13 cellular contexts compared by ENCODE assay signal in genomic region chr17:65523853-65524664, GRCh38. TPM values are rescaled to one million over a fixed set of nuclear protein-coding genes. Genes with fewer than 3 reads are reported as not detected.
DNase-seq lines count a peak whose midpoint lies in the region; ATAC-seq and TF ChIP-seq lines count a peak whose summit lies in the region.
"Had no signal": no experiment of that assay in that cellular context is flagged by ENCODE, and none has a peak within 500 bp of the region (broad histone marks: within the 10 kb centered on the region; RNA-seq: fewer than 3 reads in every experiment).

No MANE protein-coding gene starts in this region.

- POLR2A ChIA-PET in CD4-positive, alpha-beta T cell (lab: Charles Lee): interaction anchor here (0.8 to 1.6 kb wide), 3 partner anchors 15 to 219 kb away, joined by 3 to 5 read pairs (median 3); no protein-coding TSS in a partner anchor
- POLR2A ChIA-PET in HEK293T (lab: Yijun Ruan, JAX): no interaction called here

- H3K4me1 Mint-ChIP-seq in CD4-positive, alpha-beta T cell (ENCODE audit: low read depth): peaks cover 49% of the 10 kb centered on the region
- H3K4me1 Mint-ChIP-seq in immature natural killer cell: peaks cover 15 to 24% of the 10 kb centered on the region in 2 donors
- H3K4me1 Mint-ChIP-seq: B cell; stimulated activated naive B cell treated with anti-CD40 and anti-IgM and Interleukin-4, amounts not matched to agents 10 μg/mL and 1 μg/mL and 100 μg/mL, for 72 hours had no signal

- no peaks in the 10 kb centered on the region for H3K27me3 Mint-ChIP-seq in CD4-positive, alpha-beta T cell
- H3K27me3 Mint-ChIP-seq in immature natural killer cell (ENCODE audit: low read depth in 3 of 3): peaks cover 4 to 20% (median 12%) of the 10 kb centered on the region in 3 donors

- H3K9me3 ChIP-seq in CD4-positive, alpha-beta T cell (ENCODE audit: control insufficient read depth, low read length): no peaks in the 10 kb centered on the region
- no peaks in the 10 kb centered on the region for H3K9me3 ChIP-seq in mesodermal cell (ENCODE audit: control insufficient read depth, low read length)
- no peaks in the 10 kb centered on the region for H3K9me3 ChIP-seq in thyroid gland

- peaks cover 12% of the 10 kb centered on the region for H3K36me3 ChIP-seq in mesodermal cell (ENCODE audit: control insufficient read depth, insufficient read depth, low read length)
- peaks cover 0 to 6% of the 10 kb centered on the region in 2 donors for H3K36me3 ChIP-seq in thyroid gland

- H3K4me1 ChIP-seq in mesodermal cell (ENCODE audit: control insufficient read depth, insufficient read depth, low read length, poor library complexity, severe bottlenecking) (peaks cover 22% of the 10 kb centered on the region), thyroid gland (no peaks in the 10 kb centered on the region)

- H3K36me3 Mint-ChIP-seq in CD4-positive, alpha-beta T cell (ENCODE audit: low read depth): peaks cover 14% of the 10 kb centered on the region
- H3K36me3 Mint-ChIP-seq in immature natural killer cell: no peaks in the 10 kb centered on the region
- H3K36me3 Mint-ChIP-seq: stimulated activated naive B cell treated with anti-CD40 and anti-IgM and Interleukin-4, amounts not matched to agents 10 μg/mL and 1 μg/mL and 100 μg/mL, for 72 hours had no signal

- peak overlapping the region; percentile 86 for H3K27ac Mint-ChIP-seq in CD4-positive, alpha-beta T cell
- H3K27ac Mint-ChIP-seq in immature natural killer cell: no peak overlapping the region
- H3K27ac Mint-ChIP-seq: B cell; stimulated activated naive B cell treated with anti-CD40 and anti-IgM and Interleukin-4, amounts not matched to agents 10 μg/mL and 1 μg/mL and 100 μg/mL, for 72 hours had no signal

- no peak for TF ChIP-seq POLR2A in thyroid gland (IDR thresholded peaks at IDR 0.05)

- WGBS in mesodermal cell (ENCODE audit: insufficient coverage in 2 of 2), 2 experiments: 80 to 89% methylated on average over 8 to 15 of the region's 16 CpGs
- 78 to 82% methylated on average over 16 of the region's 16 CpGs for WGBS in thyroid gland, 2 donors

- H3K4me3 ChIP-seq in mesodermal cell (ENCODE audit: extremely low read depth, insufficient read depth, low read length, poor library complexity, severe bottlenecking) (no peak overlapping the region), thyroid gland (replicated peaks in 1 of 3) (no peak overlapping the region)

- H3K27ac ChIP-seq in CD4-positive, alpha-beta T cell (ENCODE audit: low read depth, low read length): peak overlapping the region; percentile 16
- H3K27ac ChIP-seq in mesodermal cell (ENCODE audit: low read depth, low read length, severe bottlenecking) (peak overlapping the region; percentile 52), thyroid gland (no peak overlapping the region)

- CTCF ChIA-PET in CD4-positive, alpha-beta T cell (lab: Charles Lee): interaction anchor here (1.0 kb wide), 1 partner anchor 33 kb away, joined by 3 read pairs; no protein-coding TSS in a partner anchor
- CTCF ChIA-PET in HEK293T (lab: Yijun Ruan, JAX): no interaction called here

- ATAC-seq in CD4-positive, alpha-beta T cell (ENCODE audit: poor library complexity): peak; percentile 13
- ATAC-seq: stimulated activated naive B cell treated with anti-CD40 and anti-IgM and Interleukin-4, amounts not matched to agents 10 μg/mL and 1 μg/mL and 100 μg/mL, for 72 hours had no signal

- peak overlapping the region; percentile 26 for H3K4me3 Mint-ChIP-seq in CD4-positive, alpha-beta T cell
- H3K4me3 Mint-ChIP-seq in immature natural killer cell: peak overlapping the region in 2 of 5 donors; percentile 33 to 51
- H3K4me3 Mint-ChIP-seq: B cell; stimulated activated naive B cell treated with anti-CD40 and anti-IgM and Interleukin-4, amounts not matched to agents 10 μg/mL and 1 μg/mL and 100 μg/mL, for 72 hours had no signal

- H3K27me3 ChIP-seq in CD4-positive, alpha-beta T cell (ENCODE audit: control insufficient read depth, insufficient read depth, low read length): no peaks in the 10 kb centered on the region
- H3K27me3 ChIP-seq in thyroid gland: no peaks in the 10 kb centered on the region

- TF ChIP-seq CTCF in CD4-positive, alpha-beta T cell (IDR thresholded peaks at IDR 0.05): no peak
- no peak for TF ChIP-seq CTCF in thyroid gland (IDR thresholded peaks at IDR 0.05)

- intact Hi-C loops in CD4-positive, alpha-beta T cell (cut with DNase I, micrococcal nuclease): loop anchor here (1.0 to 2.0 kb wide), 2 partner anchors 32 to 35 kb away; no protein-coding TSS in a partner anchor
- intact Hi-C loops in thyroid gland (cut with DNase I): no loop called here

- no peak for DNase-seq in CD4-positive, alpha-beta T cell
- DNase-seq in HEK293T (ENCODE audit: extremely low spot score) (no peak), astrocyte of the hippocampus (ENCODE audit: low read depth, low spot score) (peak; percentile 50), thyroid gland (no peak), HT-29 (ENCODE audit: low spot score) (no peak), NCI-H345 treated with DMSO at 0.1 percent for 48 hours (lab: John Stamatoyannopoulos, UW; ENCODE audit: unreplicated experiment) (no peak), immature natural killer cell (no peak)
- DNase-seq: GOT3; NCI-H187; stimulated activated CD4-positive, alpha-beta T cell treated with anti-CD3 and anti-CD28 coated beads, Interleukin-4, amount 100 ng/mL, for 4 hours; stimulated activated naive B cell treated with anti-CD40 and anti-IgM and Interleukin-4, amounts not matched to agents 10 μg/mL and 1 μg/mL and 100 μg/mL, for 72 hours had no signal

- no peaks in the 10 kb centered on the region for H3K9me3 Mint-ChIP-seq in CD4-positive, alpha-beta T cell
- H3K9me3 Mint-ChIP-seq in immature natural killer cell: no peaks in the 10 kb centered on the region
- H3K9me3 Mint-ChIP-seq: stimulated activated naive B cell treated with anti-CD40 and anti-IgM and Interleukin-4, amounts not matched to agents 10 μg/mL and 1 μg/mL and 100 μg/mL, for 72 hours had no signal

TF ChIP-seq in HEK293T, 16 proteins besides CTCF, POLR2A, EP300 and RAD21:
- TF ChIP-seq ZNF384 (IDR thresholded peaks at IDR 0.05): no peak
- peak; percentile 51 for TF ChIP-seq L3MBTL2 (conservative IDR thresholded peaks at IDR 0.05)
- no peak for TF ChIP-seq FOXA1 (IDR thresholded peaks at IDR 0.05)
- TF ChIP-seq ELF4 (IDR thresholded peaks at IDR 0.05): no peak
- no peak for TF ChIP-seq SUZ12 (IDR thresholded peaks at IDR 0.05)
- TF ChIP-seq PKNOX1 (IDR thresholded peaks at IDR 0.05): no peak
- no peak for TF ChIP-seq HDGF (IDR thresholded peaks at IDR 0.05; ENCODE audit: borderline replicate concordance)

RNA-seq across cellular contexts. Expression of gene AXIN2, which starts 37.4 kb away (rescaled TPM):
- 10 to 100 TPM; 47.9 to 49.8 TPM for total RNA-seq in CD4-positive, alpha-beta T cell
- polyA plus RNA-seq in mesodermal cell (2013, experiment 1 of 2): 32.4 TPM
- polyA plus RNA-seq in mesodermal cell (2013, experiment 2 of 2): 26.7 TPM
- 10 to 100 TPM; 23.9 to 54.3 (median 42.8) TPM for total RNA-seq in thyroid gland
- 58.9 and 72.1 TPM in 2 replicates for total RNA-seq in HT-29 (2014; rRNA removed; shearing (Covaris generic))
- under 1 TPM in 2 of 3 donors, not detected in 1; 0.57 to 0.94 TPM for polyA plus RNA-seq in immature natural killer cell

Comparison
In these comparisons a context has a peak if more than half of its experiments do, and no peak if none do; other contexts are left out.
1. H3K27ac ChIP-seq: peak in CD4-positive, alpha-beta T cell (single experiment) and mesodermal cell (single experiment); none in thyroid gland (0 of 3).